8 cellular contexts compared by ENCODE assay signal in genomic region chr2:99140860-99141109, GRCh38. TPM values are rescaled to one million over a fixed set of nuclear protein-coding genes. Genes with fewer than 3 reads are reported as not detected.
DNase-seq lines count a peak whose midpoint lies in the region; ATAC-seq and TF ChIP-seq lines count a peak whose summit lies in the region.

No MANE protein-coding gene starts in this region.

- peak overlapping the region; percentile 81 for H3K4me3 ChIP-seq in BJ (ENCODE audit: low read depth, low read length)
- H3K4me3 ChIP-seq in iPS-18c (ENCODE audit: insufficient read depth, low read depth, low read length): peak overlapping the region; percentile 87
- peak overlapping the region; percentile 77 to 99 (median 91) for H3K4me3 ChIP-seq in subcutaneous abdominal adipose tissue (ENCODE audit: low read depth in 1 of 5, low read length in 5 of 5)

- H3K36me3 ChIP-seq in BJ (ENCODE audit: control insufficient read depth, insufficient read depth, low read length): no peaks in the 10 kb centered on the region
- no peaks in the 10 kb centered on the region for H3K36me3 ChIP-seq in subcutaneous abdominal adipose tissue (ENCODE audit: control insufficient read depth in 5 of 5, insufficient read depth in 5 of 5, low read length in 5 of 5)

- peak overlapping the region; percentile 93 for H3K4me3 Mint-ChIP-seq in activated naive CD8-positive, alpha-beta T cell treated with anti-CD3 and anti-CD28 coated beads for 36 hours

- peaks cover 2% of the 10 kb centered on the region for H3K9me3 ChIP-seq in iPS-18c (ENCODE audit: control insufficient read depth, insufficient read depth, low read length)
- H3K9me3 ChIP-seq in subcutaneous abdominal adipose tissue (ENCODE audit: control insufficient read depth in 5 of 5, low read length in 5 of 5): no peaks in the 10 kb centered on the region

- POLR2A ChIA-PET in BJ (lab: Charles Lee): no interaction called here

- peaks cover 22% of the 10 kb centered on the region for H3K36me3 Mint-ChIP-seq in activated naive CD8-positive, alpha-beta T cell treated with anti-CD3 and anti-CD28 coated beads for 36 hours

- CTCF ChIA-PET in BJ (lab: Yijun Ruan, JAX): interaction anchor here (0.8 to 1.0 kb wide), 3 partner anchors 18 to 196 kb away, joined by 3 to 4 read pairs (median 3); partner anchors contain the start of gene EIF5B

- DNase-seq in BJ (ENCODE audit: low read depth): no peak
- no peak for DNase-seq in activated naive CD8-positive, alpha-beta T cell treated with anti-CD3 and anti-CD28 coated beads for 36 hours
- DNase-seq in activated CD8-positive, alpha-beta memory T cell treated with anti-CD3 and anti-CD28 coated beads, Interleukin-2, amount 50 U/mL, for 48 hours: no peak
- DNase-seq in NCI-H146 treated with DMSO at 0.1 percent for 48 hours (lab: John Stamatoyannopoulos, UW; ENCODE audit: unreplicated experiment): no peak

- H3K27me3 ChIP-seq in BJ (ENCODE audit: control insufficient read depth, insufficient read depth, low read length) (no peaks in the 10 kb centered on the region), subcutaneous abdominal adipose tissue (ENCODE audit: control insufficient read depth in 5 of 5, insufficient read depth in 4 of 5, low read length in 5 of 5) (no peaks in the 10 kb centered on the region)

- H3K27me3 Mint-ChIP-seq in activated naive CD8-positive, alpha-beta T cell treated with anti-CD3 and anti-CD28 coated beads for 36 hours: no peaks in the 10 kb centered on the region

- TF ChIP-seq CTCF in BJ (IDR thresholded peaks at IDR 0.05; ENCODE audit: insufficient read depth, low read depth, low read length): no peak

- peaks cover 3 to 21% (median 17%) of the 10 kb centered on the region in 5 donors for H3K4me1 ChIP-seq in subcutaneous abdominal adipose tissue (ENCODE audit: control insufficient read depth in 5 of 5, insufficient read depth in 5 of 5, low read length in 5 of 5)

- peak overlapping the region; percentile 88 for H3K27ac Mint-ChIP-seq in activated naive CD8-positive, alpha-beta T cell treated with anti-CD3 and anti-CD28 coated beads for 36 hours

- H3K27ac ChIP-seq in subcutaneous abdominal adipose tissue (ENCODE audit: low read depth, low read length): peak overlapping the region; percentile 70

- ATAC-seq in GM19025 (IDR thresholded peaks at IDR 0.05; ENCODE audit: low read depth, unreplicated experiment) (peak; percentile 22), HG03442 (IDR thresholded peaks at IDR 0.05; ENCODE audit: unreplicated experiment) (peak; percentile 21)

- peaks cover 16% of the 10 kb centered on the region for H3K9me3 Mint-ChIP-seq in activated naive CD8-positive, alpha-beta T cell treated with anti-CD3 and anti-CD28 coated beads for 36 hours

- H3K9ac ChIP-seq in subcutaneous abdominal adipose tissue (ENCODE audit: low read length in 5 of 5): peak overlapping the region in 4 of 5 donors; percentile 75 to 87 (median 80)

- peaks cover 14% of the 10 kb centered on the region for H3K4me1 Mint-ChIP-seq in activated naive CD8-positive, alpha-beta T cell treated with anti-CD3 and anti-CD28 coated beads for 36 hours

RNA-seq across cellular contexts. Expression of gene C2orf15, which starts 0.7 kb away (rescaled TPM):
- polyA plus RNA-seq in BJ (2011; rRNA removed): not detected in 2 replicates
- not detected in 2 replicates for polyA minus RNA-seq in BJ (2011; rRNA and poly(A)+ RNA removed)
- total RNA-seq in activated naive CD8-positive, alpha-beta T cell treated with anti-CD3 and anti-CD28 coated beads for 36 hours: 1 to 10 TPM; 1.0 to 1.3 TPM

RNA-seq across cellular contexts. Expression of gene TSGA10, which starts 14.0 kb away (rescaled TPM):
- 0.42 and 1.2 TPM in 2 replicates for polyA plus RNA-seq in BJ (2011; rRNA removed)
- 0.82 and 2.1 TPM in 2 replicates for polyA minus RNA-seq in BJ (2011; rRNA and poly(A)+ RNA removed)
- 1 to 10 TPM; 5.6 to 7.5 TPM for total RNA-seq in activated naive CD8-positive, alpha-beta T cell treated with anti-CD3 and anti-CD28 coated beads for 36 hours

RNA-seq across cellular contexts. Expression of gene LIPT1, which starts 14.0 kb away (rescaled TPM):
- 2.4 and 3.8 TPM in 2 replicates for polyA plus RNA-seq in BJ (2011; rRNA removed)
- 0.81 and 0.82 TPM in 2 replicates for polyA minus RNA-seq in BJ (2011; rRNA and poly(A)+ RNA removed)
- 1 to 10 TPM; 6.4 to 7.1 TPM for total RNA-seq in activated naive CD8-positive, alpha-beta T cell treated with anti-CD3 and anti-CD28 coated beads for 36 hours

RNA-seq across cellular contexts. Expression of gene MITD1, which starts 40.1 kb away (rescaled TPM):
- 7.9 and 15.0 TPM in 2 replicates for polyA plus RNA-seq in BJ (2011; rRNA removed)
- 3.8 and 4.6 TPM in 2 replicates for polyA minus RNA-seq in BJ (2011; rRNA and poly(A)+ RNA removed)
- 10 to 100 TPM; 56.8 to 61.2 TPM for total RNA-seq in activated naive CD8-positive, alpha-beta T cell treated with anti-CD3 and anti-CD28 coated beads for 36 hours

RNA-seq across cellular contexts. Expression of gene MRPL30, which starts 40.2 kb away (rescaled TPM):
- polyA plus RNA-seq in BJ (2011; rRNA removed): 14.0 and 24.1 TPM in 2 replicates
- polyA minus RNA-seq in BJ (2011; rRNA and poly(A)+ RNA removed): 7.1 and 8.0 TPM in 2 replicates
- 10 to 100 TPM; 35.8 to 38.0 TPM for total RNA-seq in activated naive CD8-positive, alpha-beta T cell treated with anti-CD3 and anti-CD28 coated beads for 36 hours
